Comparison of ENCODE assay signal across 9 cellular contexts in genomic region chr16:88383401-88384221, GRCh38. TPM values are rescaled to one million over a fixed set of nuclear protein-coding genes. Genes with fewer than 3 reads are reported as not detected.
DNase-seq lines count a peak whose midpoint lies in the region; TF ChIP-seq lines count a peak whose summit lies in the region.
"Had no signal": no experiment of that assay in that cellular context is flagged by ENCODE, and none has a peak within 500 bp of the region (broad histone marks: within the 10 kb centered on the region; RNA-seq: fewer than 3 reads in every experiment).

No MANE protein-coding gene starts in this region.

- H3K9me3 Mint-ChIP-seq in activated CD4-positive, alpha-beta T cell treated with anti-CD3 and anti-CD28 coated beads, Interleukin-2, amount 10 ng/mL, durations not matched to agents 24 days and 14 days = no peaks in the 10 kb centered on the region
- H3K9me3 Mint-ChIP-seq: CD4-positive, CD25-positive, alpha-beta regulatory T cell had no signal

- peaks cover 28% of the 10 kb centered on the region for H3K27me3 Mint-ChIP-seq in activated CD4-positive, alpha-beta T cell treated with anti-CD3 and anti-CD28 coated beads, Interleukin-2, amount 10 ng/mL, durations not matched to agents 24 days and 14 days

- DNase-seq in activated CD4-positive, alpha-beta T cell treated with anti-CD3 and anti-CD28 coated beads for 48 hours = peak; percentile 18
- DNase-seq in activated CD4-positive, alpha-beta T cell treated with anti-CD3 and anti-CD28 coated beads, Interleukin-2, amount 10 ng/mL, durations not matched to agents 24 days and 14 days = no peak
- DNase-seq in astrocyte of the spinal cord (ENCODE audit: low read depth, low spot score) = peak; percentile 55
- no peak for DNase-seq in kidney epithelial cell (ENCODE audit: low read depth)
- peak in 26 of 49 donors; percentile 6 to 63 (median 35) for DNase-seq in substantia nigra (lab: John Stamatoyannopoulos, UW)
- DNase-seq in NCI-H2081 treated with DMSO at 0.1 percent for 48 hours (lab: John Stamatoyannopoulos, UW) = no peak
- no peak for DNase-seq in cerebellar cortex (ENCODE audit: low spot score)
- no peak for DNase-seq in pons (ENCODE audit: low spot score)
- DNase-seq: CD4-positive, CD25-positive, alpha-beta regulatory T cell had no signal

- no peaks in the 10 kb centered on the region for H3K4me1 Mint-ChIP-seq in activated CD4-positive, alpha-beta T cell treated with anti-CD3 and anti-CD28 coated beads, Interleukin-2, amount 10 ng/mL, durations not matched to agents 24 days and 14 days

- no peak overlapping the region for H3K27ac Mint-ChIP-seq in activated CD4-positive, alpha-beta T cell treated with anti-CD3 and anti-CD28 coated beads, Interleukin-2, amount 10 ng/mL, durations not matched to agents 24 days and 14 days
- H3K27ac Mint-ChIP-seq: CD4-positive, CD25-positive, alpha-beta regulatory T cell had no signal

- H3K27ac ChIP-seq in substantia nigra (ENCODE audit: low read depth, low read length, poor library complexity, severe bottlenecking) = no peak overlapping the region

- H3K4me3 ChIP-seq in astrocyte of the spinal cord (ENCODE audit: low read depth, low read length) = peak overlapping the region; percentile 49
- peak overlapping the region; percentile 28 for H3K4me3 ChIP-seq in kidney epithelial cell (ENCODE audit: low read depth, low read length)

- TF ChIP-seq CTCF in astrocyte of the spinal cord (IDR thresholded peaks at IDR 0.05; ENCODE audit: low read depth, low read length) (peak; percentile 61), kidney epithelial cell (IDR thresholded peaks at IDR 0.05; ENCODE audit: insufficient read depth, low read length, poor library complexity, severe bottlenecking) (peak; percentile 57)

- peaks cover 2% of the 10 kb centered on the region for H3K36me3 Mint-ChIP-seq in activated CD4-positive, alpha-beta T cell treated with anti-CD3 and anti-CD28 coated beads, Interleukin-2, amount 10 ng/mL, durations not matched to agents 24 days and 14 days (ENCODE audit: low read depth)
- H3K36me3 Mint-ChIP-seq: CD4-positive, CD25-positive, alpha-beta regulatory T cell had no signal

- H3K36me3 ChIP-seq in kidney epithelial cell (ENCODE audit: control insufficient read depth, insufficient read depth, low read length) = no peaks in the 10 kb centered on the region

- intact Hi-C loops in activated CD4-positive, alpha-beta T cell treated with anti-CD3 and anti-CD28 coated beads, Interleukin-2, amount 10 ng/mL, durations not matched to agents 24 days and 14 days (cut with micrococcal nuclease) = no loop called here

- peaks cover 10% of the 10 kb centered on the region for H3K27me3 ChIP-seq in kidney epithelial cell (ENCODE audit: control insufficient read depth, insufficient read depth, low read length)

- in situ Hi-C loops in astrocyte of the spinal cord (cut with HindIII; ENCODE audit: low sequenced_read_pairs) = no loop called here

- no peak overlapping the region for H3K4me3 Mint-ChIP-seq in activated CD4-positive, alpha-beta T cell treated with anti-CD3 and anti-CD28 coated beads, Interleukin-2, amount 10 ng/mL, durations not matched to agents 24 days and 14 days

RNA-seq across cellular contexts. Expression of gene ZNF469, which starts 0.9 kb away (rescaled TPM):
- 0.57 and 0.63 TPM in 2 replicates for total RNA-seq in activated CD4-positive, alpha-beta T cell treated with anti-CD3 and anti-CD28 coated beads, Interleukin-2, amount 10 ng/mL, durations not matched to agents 24 days and 14 days
- total RNA-seq in kidney epithelial cell = 8.3 and 10.5 TPM in 2 replicates

Comparison
In these comparisons a context has a peak if more than half of its experiments do, and no peak if none do; other contexts are left out.
1. DNase-seq: peak in activated CD4-positive, alpha-beta T cell treated with anti-CD3 and anti-CD28 coated beads for 48 hours (single experiment), astrocyte of the spinal cord (single experiment) and substantia nigra (26 of 49); none in activated CD4-positive, alpha-beta T cell treated with anti-CD3 and anti-CD28 coated beads, Interleukin-2, amount 10 ng/mL, durations not matched to agents 24 days and 14 days (single experiment), kidney epithelial cell (single experiment), NCI-H2081 treated with DMSO at 0.1 percent for 48 hours (single experiment), cerebellar cortex (single experiment) and pons (single experiment).